Comparison of ENCODE assay signal across 8 cellular contexts in genomic region chr6:42978793-42979522, GRCh38. TPM values are rescaled to one million over a fixed set of nuclear protein-coding genes. Genes with fewer than 3 reads are reported as not detected.
DNase-seq lines count a peak whose midpoint lies in the region; ATAC-seq and TF ChIP-seq lines count a peak whose summit lies in the region.

Gene PEX6 (minus strand): TSS chr6:42979181. CDS start chr6:42979150, 31 bp downstream.

- intact Hi-C loops in CD8-positive, alpha-beta T cell (cut with DNase I, micrococcal nuclease): loop anchor here (1.0 kb wide), 6 partner anchors 34 to 163 kb away; partner anchors contain the start of genes CNPY3 (in 2 of the 2), KLC4 (in 1 of the 2), KLHDC3 (in 1 of the 2) and MEA1 (in 1 of the 2)

- H3K27me3 ChIP-seq in CD8-positive, alpha-beta T cell (ENCODE audit: insufficient read depth, low read length): no peaks in the 10 kb centered on the region

- CTCF ChIA-PET in CD8-positive, alpha-beta T cell (lab: Charles Lee): interaction anchor here (0.5 to 2.5 kb wide), 5 partner anchors 49 to 1196 kb away, joined by 3 to 9 read pairs (median 3); partner anchors contain the start of gene CNPY3
- CTCF ChIA-PET in activated CD8-positive, alpha-beta memory T cell treated with anti-CD3 and anti-CD28 coated beads for 36 hours (lab: Charles Lee): interaction anchor here (1.3 kb wide), 1 partner anchor 165 kb away, joined by 4 read pairs; no protein-coding TSS in a partner anchor

- H3K4me1 ChIP-seq in CD8-positive, alpha-beta T cell (ENCODE audit: insufficient read depth, low read length): peaks cover 45% of the 10 kb centered on the region

- peak within 1 kb of the TSS; percentile 90 for H3K4me3 Mint-ChIP-seq in CD8-positive, alpha-beta T cell
- H3K4me3 Mint-ChIP-seq in effector memory CD8-positive, alpha-beta T cell: peak within 1 kb of the TSS; percentile 93 to 94
- peak within 1 kb of the TSS; percentile 90 for H3K4me3 Mint-ChIP-seq in memory B cell

- peak; percentile 89 for ATAC-seq in CD8-positive, alpha-beta T cell
- ATAC-seq in GM21360 (IDR thresholded peaks at IDR 0.05; ENCODE audit: unreplicated experiment) (peak; percentile 73), memory B cell (ENCODE audit: low read depth) (peak; percentile 95)
- peak; percentile 95 for ATAC-seq in effector memory CD8-positive, alpha-beta T cell (replicated peaks)

- H3K4me1 Mint-ChIP-seq in CD8-positive, alpha-beta T cell (ENCODE audit: low read depth): peaks cover 55% of the 10 kb centered on the region
- H3K4me1 Mint-ChIP-seq in effector memory CD8-positive, alpha-beta T cell (ENCODE audit: low read depth in 2 of 2): peaks cover 36% of the 10 kb centered on the region in 2 donors
- peaks cover 26% of the 10 kb centered on the region for H3K4me1 Mint-ChIP-seq in memory B cell

- no peaks in the 10 kb centered on the region for H3K9me3 ChIP-seq in CD8-positive, alpha-beta T cell (ENCODE audit: low read length)

- no peaks in the 10 kb centered on the region for H3K36me3 ChIP-seq in CD8-positive, alpha-beta T cell (ENCODE audit: insufficient read depth, low read length)

- peak within 1 kb of the TSS; percentile 95 for H3K27ac Mint-ChIP-seq in CD8-positive, alpha-beta T cell
- peak within 1 kb of the TSS; percentile 96 to 97 for H3K27ac Mint-ChIP-seq in effector memory CD8-positive, alpha-beta T cell
- peak within 1 kb of the TSS; percentile 90 for H3K27ac Mint-ChIP-seq in memory B cell

- H3K27ac ChIP-seq in CD8-positive, alpha-beta T cell (ENCODE audit: low read depth, low read length): peak within 1 kb of the TSS; percentile 64

- peak within 1 kb of the TSS; percentile 49 for H3K4me3 ChIP-seq in CD8-positive, alpha-beta T cell (ENCODE audit: low read depth, low read length)

- no peak for TF ChIP-seq CTCF in CD8-positive, alpha-beta T cell (IDR thresholded peaks at IDR 0.05)

- peak; percentile 77 to 96 (median 93) for DNase-seq in CD8-positive, alpha-beta T cell
- peak; percentile 91 for DNase-seq in HT-29 (ENCODE audit: low spot score)
- DNase-seq in NK-92 treated with Interleukin-12 subunit alpha and Interleukin-12 subunit beta, amount 100 ng/mL, for 24 hours (lab: John Stamatoyannopoulos, UW): peak; percentile 90
- peak; percentile 87 to 94 (median 92) for DNase-seq in effector memory CD8-positive, alpha-beta T cell
- peak; percentile 81 to 86 for DNase-seq in memory B cell (ENCODE audit: low spot score in 2 of 2)
- peak; percentile 84 for DNase-seq in stimulated activated CD8-positive, alpha-beta memory T cell treated with anti-CD3 and anti-CD28 coated beads, Interleukin-12 subunit alpha, Interleukin-12 subunit beta, amount 100 ng/mL, for 4 hours (ENCODE audit: low read depth)

- POLR2A ChIA-PET in CD8-positive, alpha-beta T cell (lab: Charles Lee): interaction anchor here (0.6 to 4.4 kb wide), 22 partner anchors 9 to 448 kb away, joined by 3 to 73 read pairs (median 5); partner anchors contain the start of genes ABCC10, CNPY3, CUL7 and DNPH1
- POLR2A ChIA-PET in activated CD8-positive, alpha-beta memory T cell treated with anti-CD3 and anti-CD28 coated beads for 36 hours (lab: Charles Lee): interaction anchor here (0.5 to 1.9 kb wide), 8 partner anchors 9 to 192 kb away, joined by 3 to 14 read pairs (median 5); partner anchors contain the start of genes CNPY3, CUL7, KLC4 and KLHDC3

- no peaks in the 10 kb centered on the region for H3K9me3 Mint-ChIP-seq in CD8-positive, alpha-beta T cell
- no peaks in the 10 kb centered on the region for H3K9me3 Mint-ChIP-seq in effector memory CD8-positive, alpha-beta T cell
- H3K9me3 Mint-ChIP-seq in memory B cell: no peaks in the 10 kb centered on the region

- H3K27me3 Mint-ChIP-seq in CD8-positive, alpha-beta T cell (ENCODE audit: low read depth): no peaks in the 10 kb centered on the region
- H3K27me3 Mint-ChIP-seq in effector memory CD8-positive, alpha-beta T cell: no peaks in the 10 kb centered on the region
- no peaks in the 10 kb centered on the region for H3K27me3 Mint-ChIP-seq in memory B cell

- peaks cover 14% of the 10 kb centered on the region for H3K36me3 Mint-ChIP-seq in CD8-positive, alpha-beta T cell
- H3K36me3 Mint-ChIP-seq in effector memory CD8-positive, alpha-beta T cell (ENCODE audit: insufficient read depth): peaks cover 22% of the 10 kb centered on the region
- H3K36me3 Mint-ChIP-seq in memory B cell: peaks cover 2% of the 10 kb centered on the region

RNA-seq across cellular contexts. Expression of gene PEX6, which starts in this region (rescaled TPM):
- 1 to 10 TPM; 6.7 to 6.8 TPM for total RNA-seq in CD8-positive, alpha-beta T cell
- 40.9 and 50.5 TPM in 2 replicates for total RNA-seq in HT-29 (2014; rRNA removed; shearing (Covaris generic))
- total RNA-seq in activated CD8-positive, alpha-beta memory T cell treated with anti-CD3 and anti-CD28 coated beads for 36 hours: 10 to 100 TPM; 18.9 to 19.4 TPM

Comparison
In these comparisons a context has a peak if more than half of its experiments do, and no peak if none do; other contexts are left out.
1. Peak in every context shown above with its lines: DNase-seq, ATAC-seq, H3K4me3 ChIP-seq and H3K27ac ChIP-seq.